In genomic region chr14:23183076-23183475, GRCh38 we compare ENCODE assay signal across 9 cellular contexts. TPM values are rescaled to one million over a fixed set of nuclear protein-coding genes. Genes with fewer than 3 reads are reported as not detected.
DNase-seq lines count a peak whose midpoint lies in the region; ATAC-seq and TF ChIP-seq lines count a peak whose summit lies in the region.
"Had no signal": no experiment of that assay in that cellular context is flagged by ENCODE, and none has a peak within 500 bp of the region (broad histone marks: within the 10 kb centered on the region; RNA-seq: fewer than 3 reads in every experiment).

No MANE protein-coding gene starts in this region.

- ATAC-seq in right lobe of liver (peak; percentile 26 to 49 (median 35)), GM21528 (IDR thresholded peaks at IDR 0.05; ENCODE audit: low FRiP score, unreplicated experiment) (no peak)

- H3K9me3 ChIP-seq in right lobe of liver (no peaks in the 10 kb centered on the region), thyroid gland (no peaks in the 10 kb centered on the region)

- TF ChIP-seq CTCF in right lobe of liver (IDR thresholded peaks at IDR 0.05) (no peak), thyroid gland (IDR thresholded peaks at IDR 0.05) (no peak)

- H3K36me3 ChIP-seq in right lobe of liver = no peaks in the 10 kb centered on the region
- H3K36me3 ChIP-seq in thyroid gland = no peaks in the 10 kb centered on the region

- WGBS in right lobe of liver (ENCODE audit: insufficient coverage, low coverage, low lambda C conversion rate, missing lambda C conversion rate) = under 1% methylated on average over 7 of the region's 7 CpGs
- WGBS in thyroid gland, 2 donors = 1% methylated on average over 7 of the region's 7 CpGs

- TF ChIP-seq POLR2A in right lobe of liver (IDR thresholded peaks at IDR 0.05) = no peak
- TF ChIP-seq POLR2A in thyroid gland (IDR thresholded peaks at IDR 0.05) = no peak

- H3K4me1 ChIP-seq in right lobe of liver (peaks cover 0 to 14% (median 0%) of the 10 kb centered on the region in 4 donors), thyroid gland (peaks cover 9 to 26% of the 10 kb centered on the region in 2 donors)

- H3K27ac ChIP-seq in right lobe of liver (no peak overlapping the region), thyroid gland (peak overlapping the region in 2 of 3 donors; percentile 44 to 68)

- H3K4me3 ChIP-seq in right lobe of liver = peak overlapping the region; percentile 14 to 47 (median 32)
- H3K4me3 ChIP-seq in thyroid gland (replicated peaks in 1 of 3) = peak overlapping the region in 2 of 3 donors; percentile 24 to 32

- intact Hi-C loops in right lobe of liver (cut with DNase I) (no loop called here), thyroid gland (cut with DNase I) (no loop called here)

- H3K27me3 ChIP-seq in right lobe of liver (peaks cover 0 to 5% of the 10 kb centered on the region in 2 donors), thyroid gland (no peaks in the 10 kb centered on the region)

- DNase-seq in DMS 273 (lab: John Stamatoyannopoulos, UW; ENCODE audit: unreplicated experiment) = peak; percentile 37
- DNase-seq in DMS 273 treated with DMSO at 0.1 percent for 48 hours (lab: John Stamatoyannopoulos, UW) = no peak
- peak; percentile 60 for DNase-seq in cerebellar cortex (ENCODE audit: low spot score)
- no peak for DNase-seq in right lobe of liver
- peak in 1 of 2 donors; percentile 18 for DNase-seq in thyroid gland
- DNase-seq in AG08396 (ENCODE audit: low spot score) = no peak
- no peak for DNase-seq in NCI-H510A (lab: John Stamatoyannopoulos, UW)

RNA-seq across cellular contexts. Expression of gene SLC7A8, which starts 0.4 kb away (rescaled TPM):
- total RNA-seq in right lobe of liver (10 to 100 TPM in 1 of 6 experiments, 1 to 10 TPM in 5; 3.2 to 10.1 (median 4.4) TPM), thyroid gland (10 to 100 TPM; 44.2 to 79.4 (median 53.1) TPM)

RNA-seq across cellular contexts. Expression of gene RNF212B, which starts 54.7 kb away (rescaled TPM):
- total RNA-seq in right lobe of liver (under 1 TPM in 1 of 6 experiments, not detected in 5; 0.49 TPM), thyroid gland (under 1 TPM in 1 of 4 donors, not detected in 3; 0.40 TPM)
- total RNA-seq: A172 had no signal

Comparison
In these comparisons a context has a peak if more than half of its experiments do, and no peak if none do; other contexts are left out.
1. DNase-seq: peak in DMS 273 (single experiment) and cerebellar cortex (single experiment); none in DMS 273 treated with DMSO at 0.1 percent for 48 hours (single experiment), right lobe of liver (0 of 3), AG08396 (single experiment) and NCI-H510A (single experiment).
2. H3K27ac ChIP-seq: peak in thyroid gland (2 of 3); none in right lobe of liver (0 of 3).
3. RNA of gene SLC7A8, which starts 0.4 kb away (total RNA-seq): 44.2 to 79.4 TPM in thyroid gland; 3.2 to 10.1 TPM in right lobe of liver; every median in the first group is over 4 times any median in the second.